In the genomic region with DNA sequence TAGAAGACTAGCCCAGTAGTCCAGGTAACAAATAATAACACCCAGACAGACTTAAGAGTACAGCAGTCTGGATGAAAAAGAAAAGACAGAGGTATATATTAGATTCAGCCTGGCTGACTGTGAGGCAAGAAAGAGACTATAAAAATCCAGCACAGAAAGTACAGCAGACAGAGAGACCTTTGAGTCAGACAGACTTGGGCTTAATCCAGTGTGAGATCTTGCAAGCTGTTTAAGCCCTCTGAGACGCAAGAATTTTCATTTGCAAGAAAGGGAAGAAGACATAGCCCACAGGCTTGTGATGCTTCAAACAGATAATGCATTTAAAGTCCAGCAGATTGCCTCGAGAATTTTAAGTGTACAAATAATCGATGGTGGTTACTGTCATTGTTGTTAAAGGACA, we compare ENCODE assay signal across 25 cellular contexts.
DNase-seq lines count a peak whose midpoint lies in the region; TF ChIP-seq lines count a peak whose summit lies in the region.
"Had no signal": no experiment of that assay in that cellular context is flagged by ENCODE, and none has a peak within 500 bp of the region (broad histone marks: within the 10 kb centered on the region; RNA-seq: fewer than 3 reads in every experiment).

No MANE protein-coding gene starts in this region.

- H3K4me3 ChIP-seq in GM23248 (peak overlapping the region; percentile 5), WERI-Rb-1 (ENCODE audit: low read depth, low read length) (no peak overlapping the region), fibroblast of the aortic adventitia (ENCODE audit: low read depth, low read length) (no peak overlapping the region)
- H3K4me3 ChIP-seq: colonic mucosa, sigmoid colon, thoracic aorta had no signal

- DNase-seq in GM23248 (peak; percentile 86), WERI-Rb-1 (peak; percentile 61), fibroblast of the aortic adventitia (ENCODE audit: low read depth) (peak; percentile 22), renal cortical epithelial cell (ENCODE audit: low read depth) (peak; percentile 33), NCI-H69 (lab: John Stamatoyannopoulos, UW) (no peak), head of caudate nucleus (no peak)
- DNase-seq in activated CD8-positive, alpha-beta memory T cell treated with anti-CD3 and anti-CD28 coated beads, Interleukin-2, amount 50 U/mL, for 4 hours: no peak
- no peak for DNase-seq in activated T-cell treated with anti-CD3 and anti-CD28 coated beads, Interleukin-2, amount 50 U/mL, for 48 hours
- DNase-seq: activated CD4-positive, CD25-positive, alpha-beta regulatory T cell treated with anti-CD3 and anti-CD28 coated beads, Interleukin-2, amount 50 U/mL, for 72 hours; activated CD8-positive, alpha-beta T cell treated with anti-CD3 and anti-CD28 coated beads, Interleukin-2, amount 10 ng/mL, durations not matched to agents 7 days and 5 days; activated naive CD8-positive, alpha-beta T cell treated with anti-CD3 and anti-CD28 coated beads for 36 hours; activated T-cell treated with anti-CD3 and anti-CD28 coated beads, Interleukin-2, amount 50 U/mL, for 4 hours; CD4-positive, alpha-beta memory T cell; colonic mucosa; foreskin melanocyte; KG1; kidney glomerular epithelial cell; MV-4-11; naive thymus-derived CD4-positive, alpha-beta T cell; NCI-H187; NCI-H226; sigmoid colon; T-helper 9 cell had no signal

- H3F3A ChIP-seq in GM23248 (ENCODE audit: insufficient read depth): peaks cover 24% of the 10 kb centered on the region

- peaks cover 84% of the 10 kb centered on the region for H3K79me2 ChIP-seq in GM23248 (ENCODE audit: insufficient read depth)

- in situ Hi-C loops in GM23248 (cut with MboI): no loop called here

- H3K9me2 ChIP-seq in GM23248 (ENCODE audit: insufficient read depth): no peaks in the 10 kb centered on the region

- peak overlapping the region; percentile 39 for H3K27ac ChIP-seq in GM23248
- peak overlapping the region; percentile 57 for H3K27ac ChIP-seq in WERI-Rb-1
- H3K27ac ChIP-seq: colonic mucosa, RWPE1, sigmoid colon, thoracic aorta had no signal

- H2AFZ ChIP-seq in GM23248: no peak overlapping the region

- 49 to 58% methylated on average over 3 of the region's 3 CpGs for WGBS in GM23248 (ENCODE audit: low coverage in 1 of 2, low lambda C conversion rate in 2 of 2, missing lambda C conversion rate in 2 of 2), 2 experiments

- peaks cover 26% of the 10 kb centered on the region for H3K4me1 ChIP-seq in GM23248 (ENCODE audit: insufficient read depth)
- H3K4me1 ChIP-seq: colonic mucosa had no signal

- H3K9me3 ChIP-seq in GM23248 (ENCODE audit: low read depth) (no peaks in the 10 kb centered on the region), WERI-Rb-1 (ENCODE audit: severe bottlenecking) (no peaks in the 10 kb centered on the region)
- H3K9me3 ChIP-seq: colonic mucosa, sigmoid colon, thoracic aorta had no signal

- no peaks in the 10 kb centered on the region for H4K20me1 ChIP-seq in GM23248 (ENCODE audit: insufficient read depth)

- TF ChIP-seq CTCF in WERI-Rb-1 (IDR thresholded peaks at IDR 0.05; ENCODE audit: low read depth, low read length): no peak
- no peak for TF ChIP-seq CTCF in fibroblast of the aortic adventitia (IDR thresholded peaks at IDR 0.05; ENCODE audit: insufficient read depth, low read length)

- H3K36me3 ChIP-seq in GM23248 (ENCODE audit: low read depth): no peaks in the 10 kb centered on the region
- no peaks in the 10 kb centered on the region for H3K36me3 ChIP-seq in WERI-Rb-1
- H3K36me3 ChIP-seq: colonic mucosa, sigmoid colon, thoracic aorta had no signal

- intact Hi-C loops in head of caudate nucleus (cut with DNase I): no loop called here

- no peaks in the 10 kb centered on the region for H3K27me3 ChIP-seq in GM23248 (replicated peaks; ENCODE audit: insufficient read depth)
- H3K27me3 ChIP-seq in WERI-Rb-1 (ENCODE audit: insufficient read depth, low read depth, severe bottlenecking): no peaks in the 10 kb centered on the region
- H3K27me3 ChIP-seq: colonic mucosa, sigmoid colon had no signal

- peak overlapping the region; percentile 3; the same call in 1 of the 2 replicates for H3K9ac ChIP-seq in GM23248

- H3K4me2 ChIP-seq in GM23248 (ENCODE audit: unreplicated experiment): peak overlapping the region; percentile 57

Comparison
In these comparisons a context has a peak if more than half of its experiments do, and no peak if none do; other contexts are left out.
1. DNase-seq: peak in GM23248 (single experiment), WERI-Rb-1 (single experiment), fibroblast of the aortic adventitia (single experiment) and renal cortical epithelial cell (single experiment); none in activated CD8-positive, alpha-beta memory T cell treated with anti-CD3 and anti-CD28 coated beads, Interleukin-2, amount 50 U/mL, for 4 hours (single experiment), activated T-cell treated with anti-CD3 and anti-CD28 coated beads, Interleukin-2, amount 50 U/mL, for 48 hours (0 of 2), NCI-H69 (single experiment) and head of caudate nucleus (0 of 42).